ENCODE assay signal across 9 cellular contexts in the genomic region with DNA sequence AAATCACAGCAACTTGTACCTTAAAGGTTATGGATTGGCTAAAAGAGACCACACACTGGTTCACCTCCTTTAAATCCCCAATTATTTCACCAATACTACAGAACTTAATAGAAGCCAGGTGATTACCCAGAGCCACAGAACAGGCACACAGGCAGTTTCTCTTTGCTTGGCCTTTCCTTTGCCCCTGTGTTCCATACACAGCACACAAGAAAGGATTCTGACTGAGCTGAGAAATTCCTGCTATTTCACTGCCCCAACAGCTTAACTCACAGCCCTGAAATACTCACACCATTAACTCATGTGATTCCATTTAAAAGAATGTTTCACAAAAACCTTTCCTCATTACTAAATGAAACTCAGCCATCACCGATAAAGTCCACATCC.
DNase-seq lines count a peak whose midpoint lies in the region; ATAC-seq and TF ChIP-seq lines count a peak whose summit lies in the region.
"Had no signal": no experiment of that assay in that cellular context is flagged by ENCODE, and none has a peak within 500 bp of the region (broad histone marks: within the 10 kb centered on the region; RNA-seq: fewer than 3 reads in every experiment).

No MANE protein-coding gene starts in this region.

- H3K36me3 Mint-ChIP-seq in stimulated activated naive CD8-positive, alpha-beta T cell treated with anti-CD3 and anti-CD28 coated beads, Interleukin-15, Interleukin-2, amounts not matched to agents 100 ng/mL and 50 ng/mL, for 24 hours (ENCODE audit: low read depth), result no peaks in the 10 kb centered on the region

- peak overlapping the region; percentile 78 for H3K27ac Mint-ChIP-seq in stimulated activated naive CD8-positive, alpha-beta T cell treated with anti-CD3 and anti-CD28 coated beads, Interleukin-15, Interleukin-2, amounts not matched to agents 100 ng/mL and 50 ng/mL, for 24 hours

- peaks cover 51% of the 10 kb centered on the region for H3K4me1 Mint-ChIP-seq in stimulated activated naive CD8-positive, alpha-beta T cell treated with anti-CD3 and anti-CD28 coated beads, Interleukin-15, Interleukin-2, amounts not matched to agents 100 ng/mL and 50 ng/mL, for 24 hours (ENCODE audit: low read depth)

- H3K27me3 ChIP-seq in adipocyte (replicated peaks; ENCODE audit: control insufficient read depth, insufficient read depth, low read length), result no peaks in the 10 kb centered on the region
- H3K27me3 ChIP-seq in right lobe of liver, result no peaks in the 10 kb centered on the region

- H3K4me1 ChIP-seq in adipocyte (ENCODE audit: control insufficient read depth, insufficient read depth, low read length), result peaks cover 59% of the 10 kb centered on the region
- peaks cover 0 to 36% (median 9%) of the 10 kb centered on the region in 4 donors for H3K4me1 ChIP-seq in right lobe of liver

- no peak for TF ChIP-seq CTCF in right lobe of liver (IDR thresholded peaks at IDR 0.05)

- intact Hi-C loops in right lobe of liver (cut with DNase I), result loop anchor here in 1 of 2 donors (10.0 kb wide), 1 partner anchor 81 kb away; no protein-coding TSS in a partner anchor

- ATAC-seq in stimulated activated naive CD8-positive, alpha-beta T cell treated with anti-CD3 and anti-CD28 coated beads, Interleukin-15, Interleukin-2, amounts not matched to agents 100 U/mL and 50 U/mL, for 24 hours, result no peak
- ATAC-seq in right lobe of liver, result peak; percentile 26 to 57 (median 35)
- no peak for ATAC-seq in GM19351 (IDR thresholded peaks at IDR 0.05; ENCODE audit: unreplicated experiment)
- no peak for ATAC-seq in GM18511 (IDR thresholded peaks at IDR 0.05; ENCODE audit: unreplicated experiment)

- H3K9me3 ChIP-seq in adipocyte (ENCODE audit: control insufficient read depth, low read length), result no peaks in the 10 kb centered on the region
- no peaks in the 10 kb centered on the region for H3K9me3 ChIP-seq in right lobe of liver

- no peaks in the 10 kb centered on the region for H3K36me3 ChIP-seq in adipocyte (ENCODE audit: control insufficient read depth, insufficient read depth, low read length, severe bottlenecking)
- no peaks in the 10 kb centered on the region for H3K36me3 ChIP-seq in right lobe of liver

- no peaks in the 10 kb centered on the region for H3K27me3 Mint-ChIP-seq in stimulated activated naive CD8-positive, alpha-beta T cell treated with anti-CD3 and anti-CD28 coated beads, Interleukin-15, Interleukin-2, amounts not matched to agents 100 ng/mL and 50 ng/mL, for 24 hours

- peak overlapping the region; percentile 24 for H3K4me3 Mint-ChIP-seq in stimulated activated naive CD8-positive, alpha-beta T cell treated with anti-CD3 and anti-CD28 coated beads, Interleukin-15, Interleukin-2, amounts not matched to agents 100 ng/mL and 50 ng/mL, for 24 hours

- no peak overlapping the region for H3K27ac ChIP-seq in right lobe of liver
- H3K27ac ChIP-seq: VCaP had no signal

- DNase-seq in stimulated activated naive CD8-positive, alpha-beta T cell treated with anti-CD3 and anti-CD28 coated beads, Interleukin-15, Interleukin-2, amounts not matched to agents 100 U/mL and 50 U/mL, for 24 hours, result no peak
- peak; percentile 77 for DNase-seq in adipocyte (ENCODE audit: low read depth)
- no peak for DNase-seq in right lobe of liver
- no peak for DNase-seq in NCI-H2171 (lab: John Stamatoyannopoulos, UW)
- no peak for DNase-seq in NCI-H1105 treated with DMSO at 0.1 percent for 48 hours (lab: John Stamatoyannopoulos, UW)

- no peaks in the 10 kb centered on the region for H3K9me3 Mint-ChIP-seq in stimulated activated naive CD8-positive, alpha-beta T cell treated with anti-CD3 and anti-CD28 coated beads, Interleukin-15, Interleukin-2, amounts not matched to agents 100 ng/mL and 50 ng/mL, for 24 hours

- WGBS in right lobe of liver (ENCODE audit: insufficient coverage, low coverage, low lambda C conversion rate, missing lambda C conversion rate), result 63% methylated on average over 1 of the region's 1 CpG

- H3K4me3 ChIP-seq in adipocyte (ENCODE audit: low read length), result peak overlapping the region; percentile 39
- H3K4me3 ChIP-seq in right lobe of liver, result no peak overlapping the region

- TF ChIP-seq POLR2A in right lobe of liver (IDR thresholded peaks at IDR 0.05), result no peak

- H3K9ac ChIP-seq in adipocyte (ENCODE audit: low read length), result peak overlapping the region; percentile 34

Comparison
In these comparisons a context has a peak if more than half of its experiments do, and no peak if none do; other contexts are left out.
1. ATAC-seq: peak in right lobe of liver (4 of 4); none in stimulated activated naive CD8-positive, alpha-beta T cell treated with anti-CD3 and anti-CD28 coated beads, Interleukin-15, Interleukin-2, amounts not matched to agents 100 U/mL and 50 U/mL, for 24 hours (single experiment), GM19351 (single experiment) and GM18511 (single experiment).